In the genomic region with DNA sequence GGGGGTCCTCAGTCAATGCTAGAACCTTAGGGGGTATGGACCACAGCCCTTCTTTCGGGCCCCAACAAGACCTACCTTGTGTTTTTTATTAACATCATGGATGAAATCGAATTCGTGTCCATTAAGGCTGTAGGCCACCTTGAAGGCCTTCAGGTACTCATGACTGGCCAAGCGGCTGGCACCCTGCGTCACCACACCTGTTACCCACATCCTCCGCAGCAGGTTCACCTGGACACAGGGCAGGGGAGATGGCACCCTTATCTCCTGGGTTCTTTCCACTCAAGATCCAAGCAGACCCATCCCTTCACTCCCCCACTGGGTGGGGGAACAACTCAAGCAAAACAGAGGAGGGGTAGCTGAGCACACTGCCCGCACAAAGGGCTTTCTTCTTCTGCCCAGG, we compare ENCODE assay signal across 22 cellular contexts. TPM values are rescaled to one million over a fixed set of nuclear protein-coding genes. Genes with fewer than 3 reads are reported as not detected.
DNase-seq lines count a peak whose midpoint lies in the region; ATAC-seq and TF ChIP-seq lines count a peak whose summit lies in the region.
"Had no signal": no experiment of that assay in that cellular context is flagged by ENCODE, and none has a peak within 500 bp of the region (broad histone marks: within the 10 kb centered on the region; RNA-seq: fewer than 3 reads in every experiment).

No MANE protein-coding gene starts in this region.

- H3K27me3 Mint-ChIP-seq in CD4-positive, alpha-beta T cell = no peaks in the 10 kb centered on the region
- no peaks in the 10 kb centered on the region for H3K27me3 Mint-ChIP-seq in activated CD8-positive, alpha-beta T cell treated with anti-CD3 and anti-CD28 coated beads, Interleukin-2, amount 10 ng/mL, durations not matched to agents 7 days and 5 days (ENCODE audit: low read depth)

- H3K4me1 ChIP-seq in ascending aorta (peaks cover 30 to 82% of the 10 kb centered on the region in 2 donors), gastrocnemius medialis (peaks cover 63 to 64% of the 10 kb centered on the region in 2 donors)

- TF ChIP-seq CTCF in AG04450 (IDR thresholded peaks at IDR 0.05; ENCODE audit: low read depth, low read length) = no peak
- no peak for TF ChIP-seq CTCF in CD4-positive, alpha-beta T cell (IDR thresholded peaks at IDR 0.05)
- TF ChIP-seq CTCF in ascending aorta (IDR thresholded peaks at IDR 0.05) = no peak
- no peak for TF ChIP-seq CTCF in gastrocnemius medialis (IDR thresholded peaks at IDR 0.05 in 4 of 5, conservative IDR thresholded peaks at IDR 0.05 in 1 of 5)

- POLR2A ChIA-PET in AG04450 (lab: Yijun Ruan, JAX) = no interaction called here
- POLR2A ChIA-PET in CD4-positive, alpha-beta T cell (lab: Charles Lee) = no interaction called here
- POLR2A ChIA-PET in activated CD8-positive, alpha-beta T cell treated with anti-CD3 and anti-CD28 coated beads, Interleukin-2, amount 10 ng/mL, durations not matched to agents 7 days and 5 days (lab: Charles Lee) = no interaction called here

- H3K9me3 Mint-ChIP-seq in CD4-positive, alpha-beta T cell = no peaks in the 10 kb centered on the region
- no peaks in the 10 kb centered on the region for H3K9me3 Mint-ChIP-seq in activated CD8-positive, alpha-beta T cell treated with anti-CD3 and anti-CD28 coated beads, Interleukin-2, amount 10 ng/mL, durations not matched to agents 7 days and 5 days (ENCODE audit: insufficient read depth)
- H3K9me3 Mint-ChIP-seq: H9 had no signal

- CTCF ChIA-PET in AG04450 (lab: Charles Lee) = interaction anchor here (3.7 to 5.0 kb wide), 3 partner anchors 97 to 270 kb away, joined by 58 to 85 read pairs (median 74); no protein-coding TSS in a partner anchor
- CTCF ChIA-PET in CD4-positive, alpha-beta T cell (lab: Charles Lee) = no interaction called here
- CTCF ChIA-PET in activated CD8-positive, alpha-beta T cell treated with anti-CD3 and anti-CD28 coated beads, Interleukin-2, amount 10 ng/mL, durations not matched to agents 7 days and 5 days (lab: Charles Lee) = interaction anchor here (2.4 kb wide), 1 partner anchor 11 kb away, joined by 34 read pairs; the partner anchor contains the start of gene HAPLN3

- DNase-seq in AG04450 (ENCODE audit: low read depth, low spot score) = no peak
- DNase-seq in CD4-positive, alpha-beta T cell = no peak
- DNase-seq in ascending aorta (ENCODE audit: low spot score in 2 of 2) = peak in 1 of 2 donors; percentile 61
- DNase-seq in gastrocnemius medialis = no peak
- no peak for DNase-seq in Kasumi-1 (lab: John Stamatoyannopoulos, UW)
- DNase-seq in activated CD8-positive, alpha-beta T cell treated with anti-CD3 and anti-CD28 coated beads, Interleukin-2, amount 10 ng/mL, durations not matched to agents 7 days and 5 days = no peak
- DNase-seq: C1 segment of cervical spinal cord, COR-L47, DMS 273 treated with DMSO at 0.1 percent for 48 hours, DND-41, H9, IMR-90, Karpas-422, MG63, NCI-H1048, NCI-H1436, NCI-H1930, NCI-H226, NCI-H524, NCI-H82 had no signal

- in situ Hi-C loops in gastrocnemius medialis (cut with MboI; ENCODE audit: low sequenced_read_pairs in 4 of 4) = loop anchor here in 3 of 4 donors (10.0 to 25.0 kb wide), 3 partner anchors 108 to 258 kb away; no protein-coding TSS in a partner anchor

- no peaks in the 10 kb centered on the region for H3K27me3 ChIP-seq in AG04450 (ENCODE audit: control insufficient read depth, insufficient read depth, low read length)
- H3K27me3 ChIP-seq in CD4-positive, alpha-beta T cell (ENCODE audit: control insufficient read depth, insufficient read depth, low read length) = no peaks in the 10 kb centered on the region
- no peaks in the 10 kb centered on the region for H3K27me3 ChIP-seq in ascending aorta
- H3K27me3 ChIP-seq in gastrocnemius medialis = no peaks in the 10 kb centered on the region
- H3K27me3 ChIP-seq: MG63, SJSA1 had no signal

- H3K9me3 ChIP-seq in AG04450 (ENCODE audit: control insufficient read depth, insufficient read depth, low read length) (no peaks in the 10 kb centered on the region), ascending aorta (no peaks in the 10 kb centered on the region), gastrocnemius medialis (no peaks in the 10 kb centered on the region)
- no peaks in the 10 kb centered on the region for H3K9me3 ChIP-seq in CD4-positive, alpha-beta T cell (ENCODE audit: control insufficient read depth, low read length)
- H3K9me3 ChIP-seq: MG63, SJSA1 had no signal

- ATAC-seq in CD4-positive, alpha-beta T cell (ENCODE audit: poor library complexity) = no peak
- no peak for ATAC-seq in gastrocnemius medialis
- no peak for ATAC-seq in activated CD8-positive, alpha-beta T cell treated with anti-CD3 and anti-CD28 coated beads, Interleukin-2, amount 10 ng/mL, durations not matched to agents 7 days and 5 days
- ATAC-seq in HG03378 (IDR thresholded peaks at IDR 0.05; ENCODE audit: unreplicated experiment) = no peak

- H3K27ac ChIP-seq in AG04450 (ENCODE audit: low read depth, low read length) (peak overlapping the region; percentile 21), ascending aorta (peak overlapping the region; percentile 94), gastrocnemius medialis (peak overlapping the region; percentile 92 to 99 (median 97))
- no peak overlapping the region for H3K27ac ChIP-seq in CD4-positive, alpha-beta T cell (ENCODE audit: low read depth, low read length)
- H3K27ac ChIP-seq: SJSA1 had no signal

- H3K36me3 ChIP-seq in ascending aorta (peaks cover 64 to 96% of the 10 kb centered on the region in 2 donors), gastrocnemius medialis (peaks cover 0 to 95% of the 10 kb centered on the region in 2 donors)

- H3K4me3 ChIP-seq in AG04450 (ENCODE audit: low read depth, low read length) (no peak overlapping the region), ascending aorta (peak overlapping the region in 1 of 2 donors; percentile 6), gastrocnemius medialis (no peak overlapping the region)
- H3K4me3 ChIP-seq: MG63, SJSA1 had no signal

- H3K4me3 Mint-ChIP-seq in CD4-positive, alpha-beta T cell = no peak overlapping the region
- no peak overlapping the region for H3K4me3 Mint-ChIP-seq in activated CD8-positive, alpha-beta T cell treated with anti-CD3 and anti-CD28 coated beads, Interleukin-2, amount 10 ng/mL, durations not matched to agents 7 days and 5 days

- TF ChIP-seq POLR2A in gastrocnemius medialis (IDR thresholded peaks at IDR 0.05) = no peak

- peaks cover 58% of the 10 kb centered on the region for H3K4me1 Mint-ChIP-seq in CD4-positive, alpha-beta T cell (ENCODE audit: low read depth)
- H3K4me1 Mint-ChIP-seq in activated CD8-positive, alpha-beta T cell treated with anti-CD3 and anti-CD28 coated beads, Interleukin-2, amount 10 ng/mL, durations not matched to agents 7 days and 5 days (ENCODE audit: low read depth) = peaks cover 34% of the 10 kb centered on the region

- intact Hi-C loops in CD4-positive, alpha-beta T cell (cut with DNase I, micrococcal nuclease) = loop anchor here in 1 of 2 experiments (10.0 kb wide), 1 partner anchor 362 kb away; the partner anchor contains the start of gene DET1
- intact Hi-C loops in ascending aorta (cut with DNase I) (no loop called here), gastrocnemius medialis (cut with DNase I; ENCODE audit: low total_unique reads) (loop anchor here (5.0 kb wide), 1 partner anchor 426 kb away; the partner anchor contains the start of gene POLG)

- peak overlapping the region; percentile 93 for H3K27ac Mint-ChIP-seq in CD4-positive, alpha-beta T cell
- no peak overlapping the region for H3K27ac Mint-ChIP-seq in activated CD8-positive, alpha-beta T cell treated with anti-CD3 and anti-CD28 coated beads, Interleukin-2, amount 10 ng/mL, durations not matched to agents 7 days and 5 days

- peaks cover 10% of the 10 kb centered on the region for H3K36me3 Mint-ChIP-seq in CD4-positive, alpha-beta T cell (ENCODE audit: low read depth)
- peaks cover 15% of the 10 kb centered on the region for H3K36me3 Mint-ChIP-seq in activated CD8-positive, alpha-beta T cell treated with anti-CD3 and anti-CD28 coated beads, Interleukin-2, amount 10 ng/mL, durations not matched to agents 7 days and 5 days (ENCODE audit: low read depth)

RNA-seq across cellular contexts. Expression of gene MFGE8, which starts 6.6 kb away (rescaled TPM):
- 904 and 1,035 TPM in 2 replicates for polyA plus RNA-seq in AG04450 (2011; rRNA removed)
- polyA minus RNA-seq in AG04450 (2011; rRNA and poly(A)+ RNA removed) = 213 and 313 TPM in 2 replicates
- 10 to 100 TPM; 87.9 to 93.0 TPM for total RNA-seq in CD4-positive, alpha-beta T cell
- total RNA-seq in ascending aorta (1,738 TPM), gastrocnemius medialis (100 to 1,000 TPM; 239 to 437 (median 395) TPM)
- total RNA-seq in activated CD8-positive, alpha-beta T cell treated with anti-CD3 and anti-CD28 coated beads, Interleukin-2, amount 10 ng/mL, durations not matched to agents 7 days and 5 days = 10 to 100 TPM; 34.7 to 44.8 TPM

RNA-seq across cellular contexts. Expression of gene HAPLN3, which starts 11.2 kb away (rescaled TPM):
- polyA plus RNA-seq in AG04450 (2011; rRNA removed) = 5.6 and 6.8 TPM in 2 replicates
- polyA minus RNA-seq in AG04450 (2011; rRNA and poly(A)+ RNA removed) = 3.0 and 4.3 TPM in 2 replicates
- total RNA-seq in CD4-positive, alpha-beta T cell = 10 to 100 TPM; 79.0 to 80.2 TPM
- total RNA-seq in ascending aorta = 189 TPM
- 1 to 10 TPM; 1.7 to 5.2 (median 2.1) TPM for total RNA-seq in gastrocnemius medialis
- total RNA-seq in activated CD8-positive, alpha-beta T cell treated with anti-CD3 and anti-CD28 coated beads, Interleukin-2, amount 10 ng/mL, durations not matched to agents 7 days and 5 days = 10 to 100 TPM; 75.7 to 79.0 TPM

Comparison
In these comparisons a context has a peak if more than half of its experiments do, and no peak if none do; other contexts are left out.
1. RNA of gene HAPLN3, which starts 11.2 kb away (total RNA-seq): 189 TPM in ascending aorta (single experiment), 79.0 to 80.2 TPM in CD4-positive, alpha-beta T cell and 75.7 to 79.0 TPM in activated CD8-positive, alpha-beta T cell treated with anti-CD3 and anti-CD28 coated beads, Interleukin-2, amount 10 ng/mL, durations not matched to agents 7 days and 5 days; 1.7 to 5.2 TPM in gastrocnemius medialis; every median in the first group is over 10 times any median in the second.